ENCODE assay signal across 15 cellular contexts in the genomic region with DNA sequence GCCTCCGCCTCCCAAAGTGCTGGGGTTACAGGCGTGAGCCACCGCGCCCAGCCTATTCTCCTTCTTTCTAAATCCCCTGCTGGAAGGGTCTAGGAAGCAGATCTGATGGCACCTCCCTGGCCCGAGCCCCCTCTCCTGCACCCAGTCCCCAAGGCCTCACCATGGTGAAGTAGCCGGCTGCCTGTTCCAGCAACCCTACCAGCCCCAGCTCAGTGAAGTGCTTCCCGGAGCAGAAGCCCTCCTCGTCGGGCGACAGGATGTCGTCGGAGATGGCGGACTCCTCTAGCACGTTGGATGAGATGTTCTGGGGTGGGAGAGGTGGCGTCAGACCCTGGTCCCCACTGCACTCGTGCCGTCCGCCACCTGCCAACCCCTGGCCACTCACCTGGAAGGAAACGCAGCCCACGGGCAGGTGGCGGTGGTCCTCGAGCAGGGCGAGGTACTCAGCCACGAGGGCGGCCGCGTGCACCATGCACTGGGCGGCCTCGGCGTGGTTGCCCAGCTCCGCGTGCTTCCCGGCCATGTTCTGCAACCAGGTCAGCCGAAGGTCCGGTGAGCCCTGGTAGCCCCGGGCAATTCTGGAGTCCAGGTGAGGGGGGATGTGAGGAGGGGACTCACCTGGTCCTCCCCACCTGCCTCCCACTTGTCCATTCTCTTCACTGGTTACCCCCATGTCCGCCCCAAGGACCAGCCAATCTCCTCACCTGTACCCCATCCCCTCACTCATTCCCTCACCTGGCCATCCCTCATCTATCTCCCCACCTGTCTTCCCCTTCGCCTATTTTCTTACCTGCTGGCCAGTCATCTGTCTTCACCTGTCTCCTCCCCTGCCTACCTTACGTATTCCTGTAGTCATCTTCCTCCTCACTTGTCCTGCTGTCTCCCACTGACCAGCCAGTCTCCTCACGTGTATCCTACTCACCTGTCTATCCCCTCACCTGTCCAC. TPM values are rescaled to one million over a fixed set of nuclear protein-coding genes. Genes with fewer than 3 reads are reported as not detected.
DNase-seq lines count a peak whose midpoint lies in the region; FAIRE-seq and TF ChIP-seq lines count a peak whose summit lies in the region.
"Had no signal": no experiment of that assay in that cellular context is flagged by ENCODE, and none has a peak within 500 bp of the region (broad histone marks: within the 10 kb centered on the region; RNA-seq: fewer than 3 reads in every experiment).

No MANE protein-coding gene starts in this region.

- H3K27me3 ChIP-seq in small intestine (ENCODE audit: control insufficient read depth in 2 of 2, insufficient read depth in 2 of 2, low read length in 2 of 2) = no peaks in the 10 kb centered on the region

- POLR2A ChIA-PET in HEK293 (lab: Yijun Ruan, JAX) = no interaction called here

- peaks cover 22% of the 10 kb centered on the region for H3K4me1 Mint-ChIP-seq in chondrocyte (ENCODE audit: low read depth)
- H3K4me1 Mint-ChIP-seq: activated naive CD4-positive, alpha-beta T cell treated with anti-CD3 and anti-CD28 coated beads, Interleukin-2, amount 10 ng/mL, durations not matched to agents 7 days and 5 days; nephron had no signal

- no peaks in the 10 kb centered on the region for H3K9me3 Mint-ChIP-seq in chondrocyte (ENCODE audit: low read depth)
- H3K9me3 Mint-ChIP-seq: nephron had no signal

- 89 to 91% (median 91%) methylated on average over 29 to 40 of the region's 40 CpGs for WGBS in small intestine, 3 donors

- H3K4me3 Mint-ChIP-seq in chondrocyte (ENCODE audit: unreplicated experiment) = no peak overlapping the region
- H3K4me3 Mint-ChIP-seq: activated naive CD4-positive, alpha-beta T cell treated with anti-CD3 and anti-CD28 coated beads, Interleukin-2, amount 10 ng/mL, durations not matched to agents 7 days and 5 days; nephron had no signal

- H3K27ac ChIP-seq in HEK293 (ENCODE audit: extremely low read depth, low read depth, low read length) (no peak overlapping the region), small intestine (ENCODE audit: low read depth in 1 of 2, low read length in 1 of 2) (no peak overlapping the region)
- H3K27ac ChIP-seq: SK-N-MC, WERI-Rb-1 had no signal

- no peaks in the 10 kb centered on the region for H3K27me3 Mint-ChIP-seq in chondrocyte (ENCODE audit: low read depth)

- H3K4me1 ChIP-seq in HEK293 (ENCODE audit: control insufficient read depth, insufficient read depth, low read length) (no peaks in the 10 kb centered on the region), small intestine (ENCODE audit: control insufficient read depth in 2 of 2, insufficient read depth in 1 of 2, low read depth in 1 of 2, low read length in 1 of 2) (no peaks in the 10 kb centered on the region)

- CTCF ChIA-PET in HEK293 (lab: Yijun Ruan, JAX) = interaction anchor here (0.7 kb wide), 1 partner anchor 223 kb away, joined by 5 read pairs; no protein-coding TSS in a partner anchor

- TF ChIP-seq CTCF in HEK293 (tag by site-specific recombination; IDR thresholded peaks at IDR 0.05) = no peak
- TF ChIP-seq CTCF in chondrocyte (IDR thresholded peaks at IDR 0.05) = no peak

- no peak for FAIRE-seq in small intestine (lab: Jason Lieb, UNC)

- peaks cover 4 to 7% of the 10 kb centered on the region in 2 experiments; a peak in 2 of 3 replicates for H3K36me3 ChIP-seq in HEK293 (ENCODE audit: control insufficient read depth in 2 of 2, insufficient read depth in 1 of 2, low read length in 2 of 2)
- H3K36me3 ChIP-seq in small intestine (ENCODE audit: control insufficient read depth in 2 of 2, insufficient read depth in 2 of 2, low read length in 2 of 2) = peaks cover 3 to 4% of the 10 kb centered on the region in 2 donors
- H3K36me3 ChIP-seq: WERI-Rb-1 had no signal

- H3K36me3 Mint-ChIP-seq in chondrocyte (ENCODE audit: low read depth) = peaks cover 14% of the 10 kb centered on the region
- H3K36me3 Mint-ChIP-seq: activated naive CD4-positive, alpha-beta T cell treated with anti-CD3 and anti-CD28 coated beads, Interleukin-2, amount 10 ng/mL, durations not matched to agents 7 days and 5 days had no signal

- peak; percentile 39 for DNase-seq in AG08396 (ENCODE audit: low spot score)
- no peak for DNase-seq in chondrocyte (ENCODE audit: low spot score)
- no peak for DNase-seq in small intestine
- DNase-seq in superior temporal gyrus (ENCODE audit: extremely low spot score) = no peak
- DNase-seq in NCI-H2029 treated with DMSO at 0.1 percent for 48 hours (lab: John Stamatoyannopoulos, UW) = no peak
- DNase-seq: activated naive CD4-positive, alpha-beta T cell treated with anti-CD3 and anti-CD28 coated beads, Interleukin-2, amount 10 ng/mL, durations not matched to agents 7 days and 5 days; NCI-H1417 treated with DMSO at 0.1 percent for 48 hours; NCI-H446 treated with DMSO at 0.1 percent for 48 hours; stimulated activated CD4-positive, alpha-beta T cell treated with anti-CD3 and anti-CD28 coated beads, Interleukin-1b, Interleukin-23, amount 100 ng/mL, for 48 hours; WERI-Rb-1 had no signal

- no peaks in the 10 kb centered on the region for H3K9me3 ChIP-seq in HEK293 (ENCODE audit: control insufficient read depth, insufficient read depth, low read depth, low read length)
- H3K9me3 ChIP-seq in small intestine (ENCODE audit: control insufficient read depth, low read depth) = no peaks in the 10 kb centered on the region

- peak overlapping the region; percentile 17 for H3K27ac Mint-ChIP-seq in chondrocyte (ENCODE audit: unreplicated experiment)
- H3K27ac Mint-ChIP-seq: activated naive CD4-positive, alpha-beta T cell treated with anti-CD3 and anti-CD28 coated beads, Interleukin-2, amount 10 ng/mL, durations not matched to agents 7 days and 5 days; nephron had no signal

- H3K4me3 ChIP-seq in HEK293 (ENCODE audit: low read depth, low read length) (no peak overlapping the region), small intestine (ENCODE audit: low read depth in 1 of 2, low read length in 2 of 2) (no peak overlapping the region)
- H3K4me3 ChIP-seq: SK-N-MC had no signal

TF ChIP-seq in HEK293, 187 proteins besides CTCF, POLR2A, EP300 and RAD21:
- peak; percentile 100 for TF ChIP-seq ZEB2 (tag by site-specific recombination; IDR thresholded peaks at IDR 0.05)
- TF ChIP-seq, protein P1, sequence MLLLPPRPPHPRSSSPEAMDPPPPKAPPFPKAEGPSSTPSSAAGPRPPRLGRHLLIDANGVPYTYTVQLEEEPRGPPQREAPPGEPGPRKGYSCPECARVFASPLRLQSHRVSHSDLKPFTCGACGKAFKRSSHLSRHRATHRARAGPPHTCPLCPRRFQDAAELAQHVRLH (tag by site-specific recombination; IDR thresholded peaks at IDR 0.05) = no peak
- TF ChIP-seq, protein P2, sequence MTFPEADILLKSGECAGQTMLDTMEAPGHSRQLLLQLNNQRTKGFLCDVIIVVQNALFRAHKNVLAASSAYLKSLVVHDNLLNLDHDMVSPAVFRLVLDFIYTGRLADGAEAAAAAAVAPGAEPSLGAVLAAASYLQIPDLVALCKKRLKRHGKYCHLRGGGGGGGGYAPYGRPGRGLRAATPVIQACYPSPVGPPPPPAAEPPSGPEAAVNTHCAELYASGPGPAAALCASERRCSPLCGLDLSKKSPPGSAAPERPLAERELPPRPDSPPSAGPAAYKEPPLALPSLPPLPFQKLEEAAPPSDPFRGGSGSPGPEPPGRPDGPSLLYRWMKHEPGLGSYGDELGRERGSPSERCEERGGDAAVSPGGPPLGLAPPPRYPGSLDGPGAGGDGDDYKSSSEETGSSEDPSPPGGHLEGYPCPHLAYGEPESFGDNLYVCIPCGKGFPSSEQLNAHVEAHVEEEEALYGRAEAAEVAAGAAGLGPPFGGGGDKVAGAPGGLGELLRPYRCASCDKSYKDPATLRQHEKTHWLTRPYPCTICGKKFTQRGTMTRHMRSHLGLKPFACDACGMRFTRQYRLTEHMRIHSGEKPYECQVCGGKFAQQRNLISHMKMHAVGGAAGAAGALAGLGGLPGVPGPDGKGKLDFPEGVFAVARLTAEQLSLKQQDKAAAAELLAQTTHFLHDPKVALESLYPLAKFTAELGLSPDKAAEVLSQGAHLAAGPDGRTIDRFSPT (tag by site-specific recombination; IDR thresholded peaks at IDR 0.05) = peak; percentile 38; the same call in 1 of the 2 replicates
TF ChIP-seq in HEK293: peak in this region for 2.

RNA-seq across cellular contexts. Expression of a gene that starts 11.5 kb away (rescaled TPM):
- 238 to 345 TPM (median 243 TPM) in 3 replicates for total RNA-seq in chondrocyte
- polyA plus RNA-seq in small intestine = 10 to 100 TPM; 10.7 to 83.6 (median 51.3) TPM

RNA-seq across cellular contexts. Expression of a gene that starts 30.6 kb away (rescaled TPM):
- total RNA-seq in chondrocyte = not detected in 3 replicates
- polyA plus RNA-seq in small intestine = 10 to 100 TPM in 1 of 3 donors, not detected in 2; 13.0 TPM
- total RNA-seq: fibroblast of lung, H4 had no signal
- polyA plus RNA-seq: fibroblast of lung had no signal

RNA-seq across cellular contexts. Expression of a gene that starts 53.2 kb away (rescaled TPM):
- total RNA-seq in chondrocyte = 8.3 to 22.9 TPM (median 8.4 TPM) in 3 replicates
- 10 to 100 TPM in 1 of 3 donors, under 1 TPM in 2; 0.27 to 10.9 (median 0.45) TPM for polyA plus RNA-seq in small intestine

RNA-seq across cellular contexts. Expression of a gene that starts 53.5 kb away (rescaled TPM):
- 40.7 to 46.0 TPM (median 44.4 TPM) in 3 replicates for total RNA-seq in chondrocyte
- polyA plus RNA-seq in small intestine = 10 to 100 TPM; 45.2 to 68.0 (median 56.7) TPM
